Comparison of ENCODE assay signal across 1 cellular context in genomic region chr2:48148841-48149240, GRCh38.
TF ChIP-seq lines count a peak whose summit lies in the region.

No MANE protein-coding gene starts in this region.

TF ChIP-seq in K562, 482 proteins besides CTCF, POLR2A, EP300 and RAD21 (continued from another document):
- no peak for TF ChIP-seq RAD51 (IDR thresholded peaks at IDR 0.05; ENCODE audit: borderline replicate concordance, low read depth)
- no peak for TF ChIP-seq FOXA3 (CRISPR knock-in tag; conservative IDR thresholded peaks at IDR 0.05 in 1 of 2, IDR thresholded peaks at IDR 0.05 in 1 of 2)
- TF ChIP-seq RBM25 (IDR thresholded peaks at IDR 0.05; ENCODE audit: low read depth, low read length, severe bottlenecking) = no peak
- peak; percentile 50; the same call in 1 of the 2 replicates for TF ChIP-seq FOSL1 (tag; conservative IDR thresholded peaks at IDR 0.05)
- TF ChIP-seq PTTG1 (tag; IDR thresholded peaks at IDR 0.05; ENCODE audit: low read depth) = no peak
- TF ChIP-seq CUX1 (CRISPR knock-in tag; IDR thresholded peaks at IDR 0.05) = no peak
- TF ChIP-seq NR2C1 (IDR thresholded peaks at IDR 0.05) = no peak
- TF ChIP-seq NR2C1 (tag; IDR thresholded peaks at IDR 0.05) = no peak
- TF ChIP-seq HMGXB4 (CRISPR knock-in tag; IDR thresholded peaks at IDR 0.05) = no peak
- TF ChIP-seq CBFB (CRISPR knock-in tag; IDR thresholded peaks at IDR 0.05) = no peak
- no peak for TF ChIP-seq ZBTB33 (CRISPR knock-in tag; IDR thresholded peaks at IDR 0.05)
- TF ChIP-seq ZBTB11 (CRISPR knock-in tag; IDR thresholded peaks at IDR 0.05) = 0 out of 6 replicates have a peak, but pooled peaks of 1 of the 3 experiments have one; percentile 26
- 0 out of 2 replicates have a peak, but pooled peaks have one; percentile 26 for TF ChIP-seq ATF7 (IDR thresholded peaks at IDR 0.05)
- peak in 1 of 2 experiments; percentile 59 for TF ChIP-seq AFF1 (IDR thresholded peaks at IDR 0.05; ENCODE audit: low read depth in 1 of 2, partially characterized antibody in 2 of 2)
- peak; percentile 93 for TF ChIP-seq TEAD4 (IDR thresholded peaks at IDR 0.05; ENCODE audit: low read length)
- TF ChIP-seq TEAD4 (CRISPR knock-in tag; IDR thresholded peaks at IDR 0.05; ENCODE audit: borderline replicate concordance) = no peak
- no peak for TF ChIP-seq SMAD1 (IDR thresholded peaks at IDR 0.05; ENCODE audit: low read depth, low read length, partially characterized antibody)
- no peak for TF ChIP-seq MECOM (CRISPR knock-in tag; IDR thresholded peaks at IDR 0.05)
- TF ChIP-seq SNAPC5 (CRISPR knock-in tag; IDR thresholded peaks at IDR 0.05) = no peak
- TF ChIP-seq MTF1 (CRISPR knock-in tag; IDR thresholded peaks at IDR 0.05; ENCODE audit: borderline replicate concordance) = no peak
- no peak for TF ChIP-seq MXD1 (CRISPR knock-in tag; IDR thresholded peaks at IDR 0.05; ENCODE audit: borderline replicate concordance, poor library complexity, severe bottlenecking)
- no peak for TF ChIP-seq ZC3H8 (IDR thresholded peaks at IDR 0.05)
- 0 out of 4 replicates have a peak, but pooled peaks of 1 of the 2 experiments have one; percentile 13 for TF ChIP-seq MNT (conservative IDR thresholded peaks at IDR 0.05)
